1 cellular context compared by ENCODE assay signal in genomic region chr22:32512267-32512982, GRCh38.
TF ChIP-seq lines count a peak whose summit lies in the region.

No MANE protein-coding gene starts in this region.

TF ChIP-seq in HepG2, 621 proteins besides CTCF, POLR2A, EP300 and RAD21 (continued from another document and continues in another):
- no peak for TF ChIP-seq HBP1 (CRISPR knock-in tag; IDR thresholded peaks at IDR 0.05; ENCODE audit: low read depth)
- no peak for TF ChIP-seq ZNF3 (CRISPR knock-in tag; IDR thresholded peaks at IDR 0.05)
- TF ChIP-seq ZNF280D (CRISPR knock-in tag; IDR thresholded peaks at IDR 0.05): peak; percentile 66; the same call in 1 of the 2 replicates
- no peak; the same call in 1 of the 2 replicates for TF ChIP-seq POGK (CRISPR knock-in tag; conservative IDR thresholded peaks at IDR 0.05)
- no peak for TF ChIP-seq KDM5A (IDR thresholded peaks at IDR 0.05; ENCODE audit: borderline replicate concordance, low read length)
- TF ChIP-seq HDAC1 (CRISPR knock-in tag; IDR thresholded peaks at IDR 0.05): peak; percentile 80
- no peak for TF ChIP-seq ZNF841 (CRISPR knock-in tag; IDR thresholded peaks at IDR 0.05; ENCODE audit: borderline replicate concordance)
- no peak for TF ChIP-seq NFE2L1 (CRISPR knock-in tag; IDR thresholded peaks at IDR 0.05; ENCODE audit: borderline replicate concordance)
- TF ChIP-seq ETS1 (CRISPR knock-in tag; IDR thresholded peaks at IDR 0.05): no peak
- TF ChIP-seq ZBTB7A (CRISPR knock-in tag; IDR thresholded peaks at IDR 0.05): no peak
- peak; percentile 35; the same call in 1 of the 2 replicates for TF ChIP-seq SMC3 (IDR thresholded peaks at IDR 0.05; ENCODE audit: low read length)
- no peak for TF ChIP-seq MAFF (IDR thresholded peaks at IDR 0.05; ENCODE audit: low read depth, low read length)
- TF ChIP-seq SPEN (CRISPR knock-in tag; IDR thresholded peaks at IDR 0.05; ENCODE audit: low read depth): peak; percentile 68; the same call in 1 of the 2 replicates
- TF ChIP-seq ZNF136 (CRISPR knock-in tag; IDR thresholded peaks at IDR 0.05; ENCODE audit: low read depth): no peak
- peak; percentile 85 for TF ChIP-seq RXRB (CRISPR knock-in tag; IDR thresholded peaks at IDR 0.05; ENCODE audit: borderline replicate concordance)
- TF ChIP-seq ZNF878 (CRISPR knock-in tag; IDR thresholded peaks at IDR 0.05): no peak
- TF ChIP-seq ZNF513 (CRISPR knock-in tag; conservative IDR thresholded peaks at IDR 0.05): no peak
- TF ChIP-seq NAIF1 (CRISPR knock-in tag; IDR thresholded peaks at IDR 0.05; ENCODE audit: borderline replicate concordance): no peak
- no peak for TF ChIP-seq ZNF510 (CRISPR knock-in tag; IDR thresholded peaks at IDR 0.05; ENCODE audit: low read depth)
- no peak for TF ChIP-seq CBX5 (CRISPR knock-in tag; IDR thresholded peaks at IDR 0.05; ENCODE audit: borderline replicate concordance)
- no peak for TF ChIP-seq ZBTB4 (CRISPR knock-in tag; IDR thresholded peaks at IDR 0.05; ENCODE audit: borderline replicate concordance)
- no peak for TF ChIP-seq HNRNPUL1 (IDR thresholded peaks at IDR 0.05; ENCODE audit: low read depth, low read length)
- no peak for TF ChIP-seq RBAK (CRISPR knock-in tag; IDR thresholded peaks at IDR 0.05)
- no peak for TF ChIP-seq PRDM10 (CRISPR knock-in tag; IDR thresholded peaks at IDR 0.05; ENCODE audit: low read depth)
- no peak for TF ChIP-seq ELK4 (CRISPR knock-in tag; IDR thresholded peaks at IDR 0.05; ENCODE audit: borderline replicate concordance)
- no peak for TF ChIP-seq KLF12 (CRISPR knock-in tag; IDR thresholded peaks at IDR 0.05; ENCODE audit: borderline replicate concordance)
- no peak for TF ChIP-seq ZFP36 (IDR thresholded peaks at IDR 0.05; ENCODE audit: borderline replicate concordance, low read depth, low read length, partially characterized antibody)
- TF ChIP-seq SNRNP70 (IDR thresholded peaks at IDR 0.05; ENCODE audit: low read depth, low read length): no peak
- no peak for TF ChIP-seq XBP1 (CRISPR knock-in tag; IDR thresholded peaks at IDR 0.05)
- no peak for TF ChIP-seq NFRKB (IDR thresholded peaks at IDR 0.05)
- TF ChIP-seq ZNF792 (CRISPR knock-in tag; IDR thresholded peaks at IDR 0.05): no peak
- TF ChIP-seq ZNF7 (CRISPR knock-in tag; IDR thresholded peaks at IDR 0.05): no peak
- TF ChIP-seq ZNF414 (CRISPR knock-in tag; IDR thresholded peaks at IDR 0.05): no peak
- no peak for TF ChIP-seq AGO1 (IDR thresholded peaks at IDR 0.05; ENCODE audit: low read depth, low read length, poor library complexity, severe bottlenecking)
- TF ChIP-seq SATB2 (CRISPR knock-in tag; IDR thresholded peaks at IDR 0.05): no peak
- no peak for TF ChIP-seq THAP8 (CRISPR knock-in tag; IDR thresholded peaks at IDR 0.05; ENCODE audit: borderline replicate concordance)
- TF ChIP-seq ZNF546 (CRISPR knock-in tag; conservative IDR thresholded peaks at IDR 0.05): 0 out of 2 replicates have a peak, but pooled peaks have one; percentile 33
- TF ChIP-seq CC2D1A (CRISPR knock-in tag; IDR thresholded peaks at IDR 0.05): no peak
- TF ChIP-seq XRCC5 (optimal IDR thresholded peaks at IDR 0.05; ENCODE audit: low read length): no peak
- TF ChIP-seq KDM2A (CRISPR knock-in tag; IDR thresholded peaks at IDR 0.05; ENCODE audit: borderline replicate concordance, low read depth): no peak
